In the genomic region with DNA sequence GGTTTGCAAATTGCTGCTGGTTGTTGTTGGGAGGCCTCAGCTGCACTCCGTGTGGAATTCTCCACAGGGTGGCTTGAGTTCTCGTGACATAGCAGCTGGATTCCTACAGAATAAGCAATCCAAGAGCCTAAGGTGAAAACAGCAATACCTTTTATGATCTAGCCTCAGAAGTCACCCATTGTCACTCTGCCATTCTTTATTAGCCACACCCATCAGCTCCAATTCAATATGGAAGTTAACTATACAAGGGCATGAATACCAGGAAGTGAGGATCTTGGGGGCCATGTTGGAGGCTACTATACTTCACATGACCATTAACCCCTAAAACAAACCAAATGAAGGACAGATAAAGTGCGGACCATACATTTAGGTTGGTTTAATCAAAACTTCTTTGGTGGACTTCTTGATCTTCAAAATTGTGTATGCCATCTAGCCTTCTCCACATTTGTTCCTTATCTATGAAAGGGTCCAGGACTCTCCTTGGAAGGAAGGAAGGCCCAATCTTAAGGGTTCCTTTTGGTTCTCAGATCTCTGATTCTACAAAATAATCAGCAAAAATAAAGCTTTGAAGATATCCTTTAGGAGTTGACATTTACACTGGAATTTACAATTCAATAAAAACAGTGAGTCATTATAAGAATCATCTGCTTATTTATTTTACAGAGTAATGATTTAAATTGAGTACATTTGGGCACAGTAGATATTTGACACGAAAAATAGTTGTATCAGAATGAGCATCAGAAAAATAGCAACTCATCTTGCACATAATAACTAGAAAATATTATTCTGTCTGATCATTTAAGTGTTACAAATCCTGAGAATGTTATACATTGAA, we compare ENCODE assay signal across 16 cellular contexts. TPM values are rescaled to one million over a fixed set of nuclear protein-coding genes. Genes with fewer than 3 reads are reported as not detected.
DNase-seq lines count a peak whose midpoint lies in the region; ATAC-seq, FAIRE-seq and TF ChIP-seq lines count a peak whose summit lies in the region.
"Had no signal": no experiment of that assay in that cellular context is flagged by ENCODE, and none has a peak within 500 bp of the region (broad histone marks: within the 10 kb centered on the region; RNA-seq: fewer than 3 reads in every experiment).

No MANE protein-coding gene starts in this region.

- H3K36me3 ChIP-seq in endothelial cell of umbilical vein (ENCODE audit: control insufficient read depth in 2 of 2, extremely low read depth in 1 of 2, insufficient read depth in 2 of 2, low read length in 2 of 2) (no peaks in the 10 kb centered on the region), prostate gland (no peaks in the 10 kb centered on the region)

- DNase-seq in AG04450 (ENCODE audit: low read depth, low spot score) (no peak), RPMI7951 (ENCODE audit: low read depth) (peak; percentile 9), endothelial cell of umbilical vein (ENCODE audit: low read depth, low spot score) (no peak), prostate gland (ENCODE audit: low spot score) (no peak), HPDE6-E6E7 (ENCODE audit: extremely low spot score) (no peak), GM10248 (ENCODE audit: extremely low spot score) (no peak), NCI-H128 (lab: John Stamatoyannopoulos, UW; ENCODE audit: unreplicated experiment) (no peak)
- DNase-seq: activated CD4-positive, alpha-beta T cell treated with anti-CD3 and anti-CD28 coated beads for 48 hours; NCI-H524; stimulated activated naive CD4-positive, alpha-beta T cell treated with Interleukin-2 at 50 U/mL for 16 hours had no signal

- intact Hi-C loops in endothelial cell of umbilical vein (cut with micrococcal nuclease) = no loop called here
- intact Hi-C loops in prostate gland (cut with DNase I) = no loop called here

- no peaks in the 10 kb centered on the region for H3K79me2 ChIP-seq in endothelial cell of umbilical vein (ENCODE audit: control insufficient read depth, insufficient read depth, low read length)

- H3K9me3 ChIP-seq in AG04450 (ENCODE audit: control insufficient read depth, insufficient read depth, low read length) = no peaks in the 10 kb centered on the region
- H3K9me3 ChIP-seq in endothelial cell of umbilical vein (replicated peaks; ENCODE audit: control insufficient read depth, insufficient read depth, low read length) = no peaks in the 10 kb centered on the region
- H3K9me3 ChIP-seq in prostate gland = no peaks in the 10 kb centered on the region
- H3K9me3 ChIP-seq: BLaER1 treated with 17β-estradiol and CSF1 and Interleukin-3, amounts not matched to agents 10 nM and 100 nM; HAP-1 had no signal

- 66% methylated on average over 4 of the region's 4 CpGs for WGBS in prostate gland

- H3K27me3 ChIP-seq in AG04450 (ENCODE audit: control insufficient read depth, insufficient read depth, low read length) (no peaks in the 10 kb centered on the region), endothelial cell of umbilical vein (ENCODE audit: control insufficient read depth in 2 of 2, insufficient read depth in 2 of 2, low read length in 2 of 2) (no peaks in the 10 kb centered on the region), prostate gland (replicated peaks; ENCODE audit: insufficient read depth) (no peaks in the 10 kb centered on the region)
- H3K27me3 ChIP-seq: BLaER1 treated with 17β-estradiol and CSF1 and Interleukin-3, amounts not matched to agents 10 nM and 100 nM had no signal

- dilution Hi-C loops in endothelial cell of umbilical vein (cut with MboI; ENCODE audit: extremely low pct_ligation_motif_present, low sequenced_read_pairs) = no loop called here

- H3K27ac ChIP-seq in AG04450 (ENCODE audit: low read depth, low read length) (peak overlapping the region; percentile 0), endothelial cell of umbilical vein (ENCODE audit: insufficient read depth, low read depth, low read length) (peak overlapping the region; percentile 46), prostate gland (peak overlapping the region; percentile 74 to 89)
- H3K27ac ChIP-seq: SK-N-MC had no signal

- POLR2A ChIA-PET in AG04450 (lab: Yijun Ruan, JAX) = interaction anchor here (0.5 to 1.0 kb wide), 3 partner anchors 21 to 81 kb away, joined by 3 to 4 read pairs (median 4); a partner anchor contains a TSS
- POLR2A ChIA-PET in endothelial cell of umbilical vein (lab: Charles Lee) = interaction anchor here (1.4 kb wide), 1 partner anchor 22 kb away, joined by 5 read pairs; a partner anchor contains a TSS
- POLR2A ChIA-PET in GM10248 (lab: Yijun Ruan, JAX) = interaction anchor here (0.6 kb wide), 1 partner anchor 470 kb away, joined by 7 read pairs; no protein-coding TSS in a partner anchor

- no TSS peak for BruUV-seq in endothelial cell of umbilical vein (replicated peaks; lab: Mats Ljungman, UMichigan)

- FAIRE-seq in endothelial cell of umbilical vein (lab: Jason Lieb, UNC) = no peak
- FAIRE-seq: GM19239 had no signal

- TF ChIP-seq CTCF in AG04450 (IDR thresholded peaks at IDR 0.05; ENCODE audit: low read depth, low read length) = no peak
- no peak for TF ChIP-seq CTCF in endothelial cell of umbilical vein (IDR thresholded peaks at IDR 0.05; ENCODE audit: extremely low read depth in 1 of 2, insufficient read depth in 1 of 2, low read depth in 1 of 2, low read length in 2 of 2)
- TF ChIP-seq CTCF in prostate gland (IDR thresholded peaks at IDR 0.05) = no peak
- TF ChIP-seq CTCF in GM10248 (IDR thresholded peaks at IDR 0.05; ENCODE audit: control extremely low read depth, extremely low read depth, low read depth, missing control alignments) = no peak

- no peak overlapping the region for H3K4me2 ChIP-seq in endothelial cell of umbilical vein (ENCODE audit: insufficient read depth, low read length)

- no peaks in the 10 kb centered on the region for H3K9me1 ChIP-seq in endothelial cell of umbilical vein (replicated peaks; ENCODE audit: control insufficient read depth, extremely low read depth, insufficient read depth, low read length)

- no peak for ATAC-seq in GM18519 (IDR thresholded peaks at IDR 0.05; ENCODE audit: low FRiP score, unreplicated experiment)
- ATAC-seq: natural killer cell treated with Interleukin-12 subunit alpha and Interleukin-12 subunit beta and Interleukin-15 and Interleukin-18, amount 100 ng/mL, for 72 hours had no signal

- TF ChIP-seq POLR2A in endothelial cell of umbilical vein (IDR thresholded peaks at IDR 0.05; ENCODE audit: low read depth, low read length) = no peak
- no peak for TF ChIP-seq POLR2A in prostate gland (IDR thresholded peaks at IDR 0.05)

- H3K4me3 ChIP-seq in AG04450 (ENCODE audit: low read depth, low read length) (no peak overlapping the region), endothelial cell of umbilical vein (replicated peaks in 1 of 3; ENCODE audit: insufficient read depth in 1 of 3, low read depth in 1 of 3, low read length in 3 of 3) (no peak overlapping the region), prostate gland (no peak overlapping the region)
- H3K4me3 ChIP-seq: BLaER1 treated with 17β-estradiol and CSF1 and Interleukin-3, amounts not matched to agents 10 nM and 100 nM; HAP-1; SK-N-MC had no signal

- no peak overlapping the region for H3K9ac ChIP-seq in endothelial cell of umbilical vein (replicated peaks; ENCODE audit: extremely low read depth, insufficient read depth, low read length)

- H3K4me1 ChIP-seq in endothelial cell of umbilical vein (ENCODE audit: control insufficient read depth, extremely low read depth, insufficient read depth, low read length) = peaks cover 28% of the 10 kb centered on the region
- peaks cover 16% of the 10 kb centered on the region for H3K4me1 ChIP-seq in prostate gland (replicated peaks)
- H3K4me1 ChIP-seq: HAP-1 had no signal

- H4K20me1 ChIP-seq in endothelial cell of umbilical vein (replicated peaks; ENCODE audit: control insufficient read depth, extremely low read depth, insufficient read depth, low read length) = no peaks in the 10 kb centered on the region

- H2AFZ ChIP-seq in endothelial cell of umbilical vein (ENCODE audit: low read depth, low read length) = no peak overlapping the region

- CTCF ChIA-PET in AG04450 (lab: Charles Lee) (interaction anchor here (0.7 to 10.1 kb wide), 4 partner anchors 30 to 462 kb away, joined by 3 to 189 read pairs (median 28); no protein-coding TSS in a partner anchor), endothelial cell of umbilical vein (lab: Charles Lee) (interaction anchor here (0.6 to 6.9 kb wide), 11 partner anchors 14 to 462 kb away, joined by 3 to 72 read pairs (median 4); a partner anchor contains a TSS), GM10248 (lab: Yijun Ruan, JAX) (interaction anchor here (0.6 to 6.8 kb wide), 7 partner anchors 10 to 464 kb away, joined by 3 to 86 read pairs (median 3); no protein-coding TSS in a partner anchor)

RNA-seq across cellular contexts. Expression of a gene that starts 21.5 kb away (rescaled TPM):
- 44.6 and 75.8 TPM in 2 replicates for polyA plus RNA-seq in AG04450 (2011; rRNA removed)
- 3.6 and 6.5 TPM in 2 replicates for polyA minus RNA-seq in AG04450 (2011; rRNA and poly(A)+ RNA removed)
- 223 and 280 TPM in 2 replicates for total RNA-seq in RPMI7951 (2014; rRNA removed; shearing (Covaris generic))
- total RNA-seq in endothelial cell of umbilical vein = 55.3 and 59.2 TPM in 2 replicates
- polyA plus RNA-seq in endothelial cell of umbilical vein = 31.5 and 37.1 TPM in 2 replicates
- polyA plus RNA-seq in endothelial cell of umbilical vein (2011; cell fraction: cytosol; rRNA removed) = 53.0 and 58.4 TPM in 2 replicates
- polyA plus RNA-seq in endothelial cell of umbilical vein (2011; cell fraction: nucleus; rRNA removed) = 17.8 and 23.0 TPM in 2 replicates
- polyA plus RNA-seq in endothelial cell of umbilical vein (2012) = 37.9 and 70.7 TPM in 2 replicates
- polyA minus RNA-seq in endothelial cell of umbilical vein = 11.1 and 19.4 TPM in 2 replicates
- polyA minus RNA-seq in endothelial cell of umbilical vein (2011; cell fraction: cytosol; rRNA and poly(A)+ RNA removed) = 36.5 TPM
- 6.9 and 7.5 TPM in 2 replicates for polyA minus RNA-seq in endothelial cell of umbilical vein (2011; cell fraction: nucleus; rRNA and poly(A)+ RNA removed)
- 100 to 1,000 TPM in 1 of 2 donors, 10 to 100 TPM in 1; 47.2 to 133 TPM for total RNA-seq in prostate gland

RNA-seq across cellular contexts. Expression of a gene that starts 23.6 kb away (rescaled TPM):
- polyA plus RNA-seq in AG04450 (2011; rRNA removed) (77.6 and 78.6 TPM in 2 replicates), endothelial cell of umbilical vein (52.1 and 56.0 TPM in 2 replicates)
- 63.2 and 70.6 TPM in 2 replicates for polyA minus RNA-seq in AG04450 (2011; rRNA and poly(A)+ RNA removed)
- 45.5 and 49.6 TPM in 2 replicates for total RNA-seq in RPMI7951 (2014; rRNA removed; shearing (Covaris generic))
- total RNA-seq in endothelial cell of umbilical vein (110 and 113 TPM in 2 replicates), prostate gland (100 to 1,000 TPM; 109 to 110 TPM)
- polyA plus RNA-seq in endothelial cell of umbilical vein (2011; cell fraction: cytosol; rRNA removed) = 72.0 and 73.0 TPM in 2 replicates
- 137 and 144 TPM in 2 replicates for polyA plus RNA-seq in endothelial cell of umbilical vein (2011; cell fraction: nucleus; rRNA removed)
- polyA plus RNA-seq in endothelial cell of umbilical vein (2012) = 55.8 and 64.3 TPM in 2 replicates
- polyA minus RNA-seq in endothelial cell of umbilical vein = 55.3 and 63.4 TPM in 2 replicates
- polyA minus RNA-seq in endothelial cell of umbilical vein (2011; cell fraction: cytosol; rRNA and poly(A)+ RNA removed) = 36.8 TPM
- 38.7 and 53.7 TPM in 2 replicates for polyA minus RNA-seq in endothelial cell of umbilical vein (2011; cell fraction: nucleus; rRNA and poly(A)+ RNA removed)

RNA-seq across cellular contexts. Expression of a gene that starts 25.9 kb away (rescaled TPM):
- 0.42 and 0.57 TPM in 2 replicates for polyA plus RNA-seq in AG04450 (2011; rRNA removed)
- polyA minus RNA-seq in AG04450 (2011; rRNA and poly(A)+ RNA removed) = 0.60 and 1.3 TPM in 2 replicates
- total RNA-seq in RPMI7951 (2014; rRNA removed; shearing (Covaris generic)) = under 0.01 and 0.49 TPM in 2 replicates
- total RNA-seq in endothelial cell of umbilical vein = 6.7 and 7.5 TPM in 2 replicates
- polyA plus RNA-seq in endothelial cell of umbilical vein = 2.8 and 2.9 TPM in 2 replicates
- 1.4 and 2.5 TPM in 2 replicates for polyA plus RNA-seq in endothelial cell of umbilical vein (2011; cell fraction: cytosol; rRNA removed)
- polyA plus RNA-seq in endothelial cell of umbilical vein (2011; cell fraction: nucleus; rRNA removed) = 7.1 and 10.2 TPM in 2 replicates
- polyA plus RNA-seq in endothelial cell of umbilical vein (2012) = 0.91 and 1.9 TPM in 2 replicates
- polyA minus RNA-seq in endothelial cell of umbilical vein = 4.6 and 7.3 TPM in 2 replicates
- 5.5 TPM for polyA minus RNA-seq in endothelial cell of umbilical vein (2011; cell fraction: cytosol; rRNA and poly(A)+ RNA removed)
- 3.8 and 5.2 TPM in 2 replicates for polyA minus RNA-seq in endothelial cell of umbilical vein (2011; cell fraction: nucleus; rRNA and poly(A)+ RNA removed)
- 10 to 100 TPM; 13.8 to 40.4 TPM for total RNA-seq in prostate gland

Comparison
In these comparisons a context has a peak if more than half of its experiments do, and no peak if none do; other contexts are left out.
1. H3K27ac ChIP-seq: peak in every context shown above with its lines; median percentile 82 in prostate gland; 46 in endothelial cell of umbilical vein; 0 in AG04450.